ENCODE assay signal across 9 cellular contexts in genomic region chr19:47601180-47601904, GRCh38. TPM values are rescaled to one million over a fixed set of nuclear protein-coding genes. Genes with fewer than 3 reads are reported as not detected.
DNase-seq lines count a peak whose midpoint lies in the region; ATAC-seq and TF ChIP-seq lines count a peak whose summit lies in the region.
"Had no signal": no experiment of that assay in that cellular context is flagged by ENCODE, and none has a peak within 500 bp of the region (broad histone marks: within the 10 kb centered on the region; RNA-seq: fewer than 3 reads in every experiment).

No MANE protein-coding gene starts in this region.

- TF ChIP-seq CTCF in Calu3 (IDR thresholded peaks at IDR 0.05; ENCODE audit: unreplicated experiment) (no peak), OCI-LY7 (conservative IDR thresholded peaks at IDR 0.05; ENCODE audit: low read length) (no peak), neutrophil (IDR thresholded peaks at IDR 0.05) (no peak), thyroid gland (IDR thresholded peaks at IDR 0.05) (no peak)

- H3K4me3 Mint-ChIP-seq in Calu3 (ENCODE audit: low read depth, unreplicated experiment), result peak overlapping the region; percentile 69

- no peaks in the 10 kb centered on the region for H3K9me3 ChIP-seq in OCI-LY7 (ENCODE audit: low read length)
- no peaks in the 10 kb centered on the region for H3K9me3 ChIP-seq in neutrophil
- H3K9me3 ChIP-seq in thyroid gland, result no peaks in the 10 kb centered on the region

- peaks cover 28% of the 10 kb centered on the region for H3K4me1 ChIP-seq in OCI-LY7 (ENCODE audit: insufficient read depth, low read length, poor library complexity, severe bottlenecking)
- H3K4me1 ChIP-seq in neutrophil (ENCODE audit: control insufficient read depth in 1 of 2, insufficient read depth in 1 of 2, low read depth in 1 of 2, low read length in 1 of 2), result peaks cover 28 to 30% of the 10 kb centered on the region in 2 experiments
- H3K4me1 ChIP-seq in thyroid gland, result peaks cover 0 to 4% of the 10 kb centered on the region in 2 donors

- ATAC-seq in GM21360 (IDR thresholded peaks at IDR 0.05; ENCODE audit: unreplicated experiment) (no peak), HG03097 (IDR thresholded peaks at IDR 0.05; ENCODE audit: low FRiP score, unreplicated experiment) (no peak)

- peaks cover 31% of the 10 kb centered on the region for H3K36me3 Mint-ChIP-seq in Calu3 (ENCODE audit: insufficient read depth, unreplicated experiment)

- TF ChIP-seq POLR2A in thyroid gland (IDR thresholded peaks at IDR 0.05), result no peak

- H3K4me3 ChIP-seq in OCI-LY7 (ENCODE audit: low read depth, low read length, poor library complexity, severe bottlenecking), result peak overlapping the region; percentile 72
- peak overlapping the region; percentile 58 to 70 for H3K4me3 ChIP-seq in neutrophil (ENCODE audit: low read depth in 1 of 2, low read length in 1 of 2)
- peak overlapping the region in 1 of 3 donors; percentile 38 for H3K4me3 ChIP-seq in thyroid gland (replicated peaks in 1 of 3)

- H3K79me2 ChIP-seq in OCI-LY7 (ENCODE audit: insufficient read depth, low read depth, low read length), result no peaks in the 10 kb centered on the region; the same call in 1 of the 2 replicates

- POLR2A ChIA-PET in OCI-LY7 (lab: Charles Lee), result interaction anchor here (0.6 to 1.3 kb wide), 3 partner anchors 9 to 54 kb away, joined by 3 to 5 read pairs (median 4); no protein-coding TSS in a partner anchor

- peaks cover 18% of the 10 kb centered on the region for H3K27me3 Mint-ChIP-seq in Calu3 (ENCODE audit: unreplicated experiment)

- WGBS in thyroid gland, 2 donors, result 78 to 84% methylated on average over 16 to 17 of the region's 17 CpGs

- no peaks in the 10 kb centered on the region for H3K9me2 ChIP-seq in OCI-LY7 (ENCODE audit: insufficient read depth, low read length)

- H3K27ac Mint-ChIP-seq in Calu3 (ENCODE audit: unreplicated experiment), result peak overlapping the region; percentile 76

- no peaks in the 10 kb centered on the region for H4K20me1 ChIP-seq in OCI-LY7 (ENCODE audit: insufficient read depth, low read length)

- H3K9me3 Mint-ChIP-seq in Calu3 (ENCODE audit: low read depth, unreplicated experiment), result no peaks in the 10 kb centered on the region

- peak overlapping the region; percentile 74 for H3K4me2 ChIP-seq in OCI-LY7 (ENCODE audit: low read length)

- H2AFZ ChIP-seq in OCI-LY7 (ENCODE audit: low read length), result no peak overlapping the region

- BruUV-seq in Calu3 (replicated peaks; lab: Mats Ljungman, UMichigan) (no TSS peak), OCI-LY7 (replicated peaks; lab: Mats Ljungman, UMichigan) (no TSS peak)

- peak; percentile 73 for DNase-seq in Calu3
- peak; percentile 36 for DNase-seq in OCI-LY7 (ENCODE audit: low spot score)
- DNase-seq in epithelial cell of prostate (ENCODE audit: low read depth, low spot score), result no peak
- DNase-seq in NCI-H1092 treated with DMSO at 0.1 percent for 48 hours (lab: John Stamatoyannopoulos, UW), result no peak
- no peak for DNase-seq in thyroid gland

- intact Hi-C loops in Calu3 (cut with micrococcal nuclease; ENCODE audit: unreplicated experiment) (loop anchor here (5.0 kb wide), 1 partner anchor 61 kb away; no protein-coding TSS in a partner anchor), OCI-LY7 (cut with micrococcal nuclease; ENCODE audit: unreplicated experiment) (loop anchor here (2.0 to 10.0 kb wide), 2 partner anchors 25 to 117 kb away; partner anchors contain the start of gene KPTN), thyroid gland (cut with DNase I) (loop anchor here (5.0 kb wide), 1 partner anchor 96 kb away; no protein-coding TSS in a partner anchor)

- H3K27ac ChIP-seq in OCI-LY7 (ENCODE audit: low read depth, low read length, poor library complexity, severe bottlenecking) (peak overlapping the region; percentile 57), epithelial cell of prostate (peak overlapping the region; percentile 92), neutrophil (peak overlapping the region; percentile 85), thyroid gland (peak overlapping the region in 1 of 3 donors; percentile 69)

- H3K4me1 Mint-ChIP-seq in Calu3 (ENCODE audit: low read depth, unreplicated experiment), result peaks cover 27% of the 10 kb centered on the region

- H3K27me3 ChIP-seq in neutrophil (peaks cover 69% of the 10 kb centered on the region), thyroid gland (no peaks in the 10 kb centered on the region)

- H3K36me3 ChIP-seq in OCI-LY7 (ENCODE audit: insufficient read depth, low read length) (no peaks in the 10 kb centered on the region), neutrophil (no peaks in the 10 kb centered on the region), thyroid gland (no peaks in the 10 kb centered on the region)

- CTCF ChIA-PET in Calu3 (lab: Charles Lee) (interaction anchor here (0.6 to 2.3 kb wide), 3 partner anchors 40 to 165 kb away, joined by 3 to 7 read pairs (median 4); no protein-coding TSS in a partner anchor), OCI-LY7 (lab: Charles Lee; ENCODE audit: unreplicated experiment) (no interaction called here)

RNA-seq across cellular contexts. Expression of gene BICRA, which starts 7.6 kb away (rescaled TPM):
- 24.4 TPM in 2 replicates for total RNA-seq in Calu3 (2022)
- total RNA-seq in OCI-LY7 (2014; rRNA removed; shearing (Covaris generic)), result 2.1 and 4.4 TPM in 2 replicates
- 16.0 and 16.5 TPM in 2 replicates for total RNA-seq in OCI-LY7 (2022)
- 10 to 100 TPM in 3 of 4 donors, 1 to 10 TPM in 1; 5.8 to 15.2 (median 13.2) TPM for total RNA-seq in thyroid gland

RNA-seq across cellular contexts. Expression of gene ZNF541, which starts 28.4 kb away (rescaled TPM):
- total RNA-seq in Calu3 (2022) (not detected in 2 replicates), OCI-LY7 (2022) (not detected in 2 replicates), thyroid gland (1 to 10 TPM in 1 of 4 donors, under 1 TPM in 2, not detected in 1; 0.40 to 1.1 (median 0.56) TPM)
- not detected in 2 replicates for total RNA-seq in OCI-LY7 (2014; rRNA removed; shearing (Covaris generic))
- total RNA-seq: glomerular endothelial cell had no signal

Comparison
In these comparisons a context has a peak if more than half of its experiments do, and no peak if none do; other contexts are left out.
1. DNase-seq: peak in Calu3 (single experiment) and OCI-LY7 (single experiment); none in epithelial cell of prostate (single experiment), NCI-H1092 treated with DMSO at 0.1 percent for 48 hours (single experiment) and thyroid gland (0 of 2).